Comparison of ENCODE assay signal across 17 cellular contexts in the genomic region with DNA sequence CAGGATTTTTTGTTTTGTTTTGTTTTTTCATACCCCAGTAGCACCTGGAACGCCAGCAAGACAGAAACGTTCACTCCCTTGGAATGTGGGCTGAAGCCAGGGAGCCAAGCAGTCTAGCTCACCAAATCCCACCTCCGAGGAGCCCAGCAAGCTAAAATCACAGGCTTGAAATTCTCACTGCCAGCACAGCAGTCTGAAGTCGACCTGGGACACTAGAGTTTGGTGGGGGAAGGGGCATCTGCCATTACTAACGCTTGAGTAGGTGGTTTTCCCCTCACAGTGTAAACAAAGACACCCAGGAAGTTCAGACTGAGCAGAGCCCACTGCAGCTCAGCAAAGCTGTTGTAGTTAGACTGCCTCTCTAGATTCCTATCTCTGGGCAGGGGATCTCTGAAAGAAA.
"Had no signal": no experiment of that assay in that cellular context is flagged by ENCODE, and none has a peak within 500 bp of the region (broad histone marks: within the 10 kb centered on the region; RNA-seq: fewer than 3 reads in every experiment).

No MANE protein-coding gene starts in this region.

- H3K4me3 ChIP-seq: heart left ventricle, lower lobe of right lung, prostate gland, upper lobe of left lung had no signal

- ATAC-seq: activated naive CD8-positive, alpha-beta T cell treated with anti-CD3 and anti-CD28 coated beads, Interleukin-2, amount 50 U/mL, for 24 hours; foreskin keratinocyte; left colon; lower lobe of right lung; right cardiac atrium; stimulated activated naive CD8-positive, alpha-beta T cell treated with anti-CD3 and anti-CD28 coated beads, Interleukin-15, Interleukin-2, amounts not matched to agents 100 U/mL and 50 U/mL, for 24 hours had no signal

- DNase-seq: activated CD4-positive, alpha-beta T cell treated with anti-CD3 and anti-CD28 coated beads, Interleukin-2, amount 50 U/mL, for 4 hours; activated CD4-positive, CD25-positive, alpha-beta regulatory T cell treated with anti-CD3 and anti-CD28 coated beads, Interleukin-2, amount 50 U/mL, for 72 hours; activated naive CD4-positive, alpha-beta T cell treated with anti-CD3 and anti-CD28 coated beads for 36 hours; activated naive CD8-positive, alpha-beta T cell treated with anti-CD3 and anti-CD28 coated beads, Interleukin-2, amount 50 U/mL, for 24 hours; aorta; foreskin keratinocyte; heart left ventricle; left colon; lower lobe of right lung; midbrain; right cardiac atrium; small intestine; stimulated activated naive CD8-positive, alpha-beta T cell treated with anti-CD3 and anti-CD28 coated beads, Interleukin-15, Interleukin-2, amounts not matched to agents 100 U/mL and 50 U/mL, for 24 hours; T-helper 1 cell; T1000; upper lobe of left lung had no signal

- H3K27ac ChIP-seq: foreskin keratinocyte, lower lobe of right lung, prostate gland, upper lobe of left lung had no signal

- H3K27me3 ChIP-seq: foreskin keratinocyte, heart left ventricle, upper lobe of left lung had no signal

- H3K9me3 ChIP-seq: lower lobe of right lung, prostate gland, upper lobe of left lung had no signal

- H3K4me1 ChIP-seq: foreskin keratinocyte, lower lobe of right lung, prostate gland, upper lobe of left lung had no signal

- H3K36me3 ChIP-seq: heart left ventricle, lower lobe of right lung, prostate gland, upper lobe of left lung had no signal
